ENCODE assay signal across 15 cellular contexts in the genomic region with DNA sequence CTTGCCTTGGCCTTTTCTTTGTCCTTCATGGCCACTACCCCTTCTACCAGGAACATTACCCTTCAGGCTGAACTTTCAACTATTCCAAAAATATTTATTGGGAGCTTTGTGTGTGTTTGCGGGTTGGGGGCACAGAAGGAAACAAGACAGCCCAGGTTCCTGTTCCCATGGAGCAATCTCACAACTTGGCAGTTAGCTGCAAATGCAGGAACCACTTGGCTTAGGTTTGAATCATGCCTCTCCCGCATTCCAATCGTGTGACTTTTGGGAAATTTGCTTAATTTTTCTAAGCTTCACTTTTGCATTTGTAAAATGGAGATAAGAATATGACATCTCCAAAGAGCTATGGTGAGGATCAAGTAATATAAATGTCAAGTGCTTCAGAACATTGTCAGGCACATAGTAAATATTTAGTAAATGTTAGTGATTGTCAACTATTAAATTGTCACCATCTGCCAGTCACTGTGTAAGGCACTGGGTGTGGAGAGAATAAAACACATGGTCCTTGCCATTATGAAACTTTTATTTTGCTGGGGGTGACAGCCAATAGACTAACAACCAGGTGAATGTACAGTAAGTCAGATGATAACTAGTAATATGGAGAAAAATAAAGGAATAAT.
A peak's percentile ranks its signal among the peaks of the same experiment; 100 is the strongest.
DNase-seq lines count a peak whose midpoint lies in the region; FAIRE-seq and TF ChIP-seq lines count a peak whose summit lies in the region.
"Had no signal": no experiment of that assay in that cellular context is flagged by ENCODE, and none has a peak within 500 bp of the region (broad histone marks: within the 10 kb centered on the region; RNA-seq: fewer than 3 reads in every experiment).

No MANE protein-coding gene starts in this region.

- no peaks in the 10 kb centered on the region for H3K9me3 ChIP-seq in keratinocyte (ENCODE audit: control insufficient read depth, low read depth, low read length)
- no peaks in the 10 kb centered on the region for H3K9me3 ChIP-seq in vagina

- no peaks in the 10 kb centered on the region for H3K27me3 ChIP-seq in brain microvascular endothelial cell (replicated peaks)
- no peaks in the 10 kb centered on the region for H3K27me3 ChIP-seq in keratinocyte (ENCODE audit: control insufficient read depth, extremely low read depth, insufficient read depth, low read length)
- no peaks in the 10 kb centered on the region for H3K27me3 ChIP-seq in vagina

- no peak overlapping the region for H2AFZ ChIP-seq in keratinocyte (ENCODE audit: control insufficient read depth, low read length)

- H3K27me3 Mint-ChIP-seq in HFFc6 (ENCODE audit: insufficient read depth), result no peaks in the 10 kb centered on the region

- H3K4me1 ChIP-seq in keratinocyte (ENCODE audit: control insufficient read depth, extremely low read depth, insufficient read depth, low read length), result peaks cover 39% of the 10 kb centered on the region
- H3K4me1 ChIP-seq in vagina, result peaks cover 17% of the 10 kb centered on the region

- H3K36me3 ChIP-seq in brain microvascular endothelial cell (replicated peaks) (no peaks in the 10 kb centered on the region), keratinocyte (ENCODE audit: control insufficient read depth in 2 of 2, extremely low read depth in 1 of 2, insufficient read depth in 2 of 2, low read length in 2 of 2) (no peaks in the 10 kb centered on the region), vagina (no peaks in the 10 kb centered on the region)

- DNase-seq in HFFc6 (peak; percentile 79), brain microvascular endothelial cell (peak; percentile 72), keratinocyte (ENCODE audit: low read depth, low spot score) (no peak), vagina (ENCODE audit: extremely low spot score in 2 of 2) (no peak), NCI-H446 treated with DMSO at 0.1 percent for 48 hours (lab: John Stamatoyannopoulos, UW) (no peak), SW480 (ENCODE audit: low spot score) (no peak), NCI-H345 (lab: John Stamatoyannopoulos, UW) (no peak)
- DNase-seq: activated CD4-positive, alpha-beta T cell treated with anti-CD3 and anti-CD28 coated beads, Interleukin-2, amount 50 U/mL, for 48 hours; erythroblast; Karpas-422; NCI-H2029 treated with DMSO at 0.1 percent for 48 hours; OCI-M1 had no signal

- dilution Hi-C loops in keratinocyte (cut with MboI; ENCODE audit: extremely low pct_ligation_motif_present, low sequenced_read_pairs), result no loop called here

- no peaks in the 10 kb centered on the region for H4K20me1 ChIP-seq in keratinocyte (ENCODE audit: control insufficient read depth, extremely low read depth, insufficient read depth, low read length)

- H3K9me1 ChIP-seq in keratinocyte (ENCODE audit: control insufficient read depth, extremely low read depth, insufficient read depth, low read length), result no peaks in the 10 kb centered on the region

- H3K9ac ChIP-seq in keratinocyte (ENCODE audit: control insufficient read depth, extremely low read depth, insufficient read depth, low read length), result peak overlapping the region; percentile 81

- H3K79me2 ChIP-seq in keratinocyte (ENCODE audit: control insufficient read depth, insufficient read depth, low read length), result no peaks in the 10 kb centered on the region

- H3K4me3 Mint-ChIP-seq in HFFc6, result peak overlapping the region; percentile 56
- H3K4me3 Mint-ChIP-seq: nephron; T-helper 1 cell treated with Interleukin-12 subunit alpha and Interleukin-12 subunit beta and Interleukin-4 antibody, amounts not matched to agents 30 μg/mL and 1 μg/mL, for 36 hours had no signal

- H3K27ac ChIP-seq in brain microvascular endothelial cell, result peak overlapping the region; percentile 84
- peak overlapping the region; percentile 98 for H3K27ac ChIP-seq in keratinocyte (ENCODE audit: control insufficient read depth, insufficient read depth, low read length)
- peak overlapping the region; percentile 29 for H3K27ac ChIP-seq in vagina

- intact Hi-C loops in vagina (cut with DNase I), result no loop called here

- no peak for TF ChIP-seq POLR2A in vagina (IDR thresholded peaks at IDR 0.05)

- peak overlapping the region; percentile 91 for H3K4me2 ChIP-seq in keratinocyte (ENCODE audit: control insufficient read depth, extremely low read depth, insufficient read depth, low read depth, low read length)

- FAIRE-seq in keratinocyte (lab: Jason Lieb, UNC), result peak; percentile 63

- TF ChIP-seq CTCF in HFFc6 (IDR thresholded peaks at IDR 0.05), result no peak
- TF ChIP-seq CTCF in brain microvascular endothelial cell (IDR thresholded peaks at IDR 0.05; ENCODE audit: low read depth, low read length, missing control alignments), result no peak
- TF ChIP-seq CTCF in keratinocyte (optimal IDR thresholded peaks at IDR 0.05 in 1 of 3, IDR thresholded peaks at IDR 0.05 in 1 of 3, conservative IDR thresholded peaks at IDR 0.05 in 1 of 3; ENCODE audit: extremely low read depth in 1 of 3, insufficient read depth in 2 of 3, low read length in 3 of 3), result no peak
- TF ChIP-seq CTCF in vagina (IDR thresholded peaks at IDR 0.05), result no peak

- H3K36me3 Mint-ChIP-seq in HFFc6 (ENCODE audit: low read depth), result peaks cover 1% of the 10 kb centered on the region; the same call in 1 of the 2 replicates

- H3K4me1 Mint-ChIP-seq in HFFc6 (ENCODE audit: low read depth), result peaks cover 56% of the 10 kb centered on the region

- H3K4me3 ChIP-seq in brain microvascular endothelial cell (ENCODE audit: low read depth, low read length), result no peak overlapping the region
- H3K4me3 ChIP-seq in keratinocyte (ENCODE audit: control insufficient read depth in 2 of 3, extremely low read depth in 1 of 3, insufficient read depth in 2 of 3, low read depth in 1 of 3, low read length in 3 of 3), result peak overlapping the region in 2 of 3 experiments; percentile 29 to 54
- H3K4me3 ChIP-seq in vagina, result no peak overlapping the region

- H3K9me3 Mint-ChIP-seq in HFFc6, result no peaks in the 10 kb centered on the region; the same call in 1 of the 2 replicates
- H3K9me3 Mint-ChIP-seq: activated T-helper 2 cell treated with anti-CD3 and anti-CD28 coated beads, Interferon-gamma antibody, Interleukin-2, Interleukin-4, amounts not matched to agents 10 μg/mL and 5 μg/mL and 100 μg/mL, durations not matched to agents 14 hours and 24 hours and 36 hours; T-helper 1 cell treated with Interleukin-12 subunit alpha and Interleukin-12 subunit beta and Interleukin-4 antibody, amounts not matched to agents 30 μg/mL and 1 μg/mL, for 36 hours had no signal

- in situ Hi-C loops in brain microvascular endothelial cell (cut with HindIII; ENCODE audit: low pct_ligation_motif_present, low sequenced_read_pairs), result loop anchor here (25.0 kb wide), 1 partner anchor 676 kb away; no protein-coding TSS in a partner anchor

- peak overlapping the region; percentile 87 for H3K27ac Mint-ChIP-seq in HFFc6
- H3K27ac Mint-ChIP-seq: activated T-helper 2 cell treated with anti-CD3 and anti-CD28 coated beads, Interferon-gamma antibody, Interleukin-2, Interleukin-4, amounts not matched to agents 10 μg/mL and 5 μg/mL and 100 μg/mL, durations not matched to agents 14 hours and 24 hours and 36 hours; T-helper 1 cell treated with Interleukin-12 subunit alpha and Interleukin-12 subunit beta and Interleukin-4 antibody, amounts not matched to agents 30 μg/mL and 1 μg/mL, for 36 hours had no signal

Comparison
In these comparisons a context has a peak if more than half of its experiments do, and no peak if none do; other contexts are left out.
1. DNase-seq: peak in HFFc6 (single experiment) and brain microvascular endothelial cell (single experiment); none in keratinocyte (single experiment), vagina (0 of 2), NCI-H446 treated with DMSO at 0.1 percent for 48 hours (single experiment), SW480 (single experiment) and NCI-H345 (single experiment).
2. H3K27ac ChIP-seq: peak in every context shown above with its lines; median percentile 98 in keratinocyte; 84 in brain microvascular endothelial cell; 29 in vagina.
3. H3K4me3 ChIP-seq: peak in keratinocyte (2 of 3); none in brain microvascular endothelial cell (single experiment) and vagina (0 of 2).